ENCODE assay signal across 27 cellular contexts in genomic region chr3:32037932-32038271, GRCh38. TPM values are rescaled to one million over a fixed set of nuclear protein-coding genes. Genes with fewer than 3 reads are reported as not detected.
DNase-seq lines count a peak whose midpoint lies in the region; ATAC-seq, FAIRE-seq and TF ChIP-seq lines count a peak whose summit lies in the region.
"Had no signal": no experiment of that assay in that cellular context is flagged by ENCODE, and none has a peak within 500 bp of the region (broad histone marks: within the 10 kb centered on the region; RNA-seq: fewer than 3 reads in every experiment).

No MANE protein-coding gene starts in this region.

- in situ Hi-C loops in GM23248 (cut with MboI): no loop called here

- H3K9ac ChIP-seq in GM23248 (no peak overlapping the region), adipocyte (ENCODE audit: low read length) (peak overlapping the region; percentile 52)

- no peaks in the 10 kb centered on the region for H4K20me1 ChIP-seq in GM23248 (ENCODE audit: insufficient read depth)

- peaks cover 5 to 7% of the 10 kb centered on the region in 2 donors for H3K9me3 Mint-ChIP-seq in activated T-cell treated with anti-CD3 and anti-CD28 coated beads, Interleukin-2, amount 50 U/mL, for 72 hours

- no peak overlapping the region for H3K4me2 ChIP-seq in GM23248 (ENCODE audit: unreplicated experiment)

- no peak overlapping the region for H3K27ac Mint-ChIP-seq in activated T-cell treated with anti-CD3 and anti-CD28 coated beads, Interleukin-2, amount 50 U/mL, for 72 hours
- H3K27ac Mint-ChIP-seq: activated CD8-positive, alpha-beta T cell treated with anti-CD3 and anti-CD28 coated beads, Interleukin-2, amount 10 ng/mL, durations not matched to agents 7 days and 5 days; activated naive CD4-positive, alpha-beta T cell treated with anti-CD3 and anti-CD28 coated beads, Interleukin-2, amount 50 U/mL, for 72 hours; dendritic cell treated with granulocyte-macrophage colony-stimulating factor and Interleukin-4, amounts not matched to agents 40 ng/mL and 50 ng/mL, for 4 days; endodermal cell had no signal

- H3K79me2 ChIP-seq in GM23248 (ENCODE audit: insufficient read depth): no peaks in the 10 kb centered on the region

- no peak overlapping the region for H3K4me3 Mint-ChIP-seq in activated T-cell treated with anti-CD3 and anti-CD28 coated beads, Interleukin-2, amount 50 U/mL, for 72 hours
- H3K4me3 Mint-ChIP-seq: activated CD8-positive, alpha-beta T cell treated with anti-CD3 and anti-CD28 coated beads, Interleukin-2, amount 10 ng/mL, durations not matched to agents 7 days and 5 days; dendritic cell treated with granulocyte-macrophage colony-stimulating factor and Interleukin-4, amounts not matched to agents 40 ng/mL and 50 ng/mL, for 4 days; endodermal cell had no signal

- intact Hi-C loops in psoas muscle (cut with DNase I): loop anchor here in 1 of 2 donors (5.0 kb wide), 1 partner anchor 79 kb away; no protein-coding TSS in a partner anchor
- intact Hi-C loops in pancreas (cut with DNase I): no loop called here

- FAIRE-seq in pancreas (lab: Jason Lieb, UNC): no peak
- FAIRE-seq: frontal cortex, GM19239 had no signal

- no peak overlapping the region for H3K4me3 ChIP-seq in GM23248
- no peak overlapping the region for H3K4me3 ChIP-seq in adipocyte (ENCODE audit: low read length)
- no peak overlapping the region for H3K4me3 ChIP-seq in mesodermal cell (ENCODE audit: extremely low read depth, insufficient read depth, low read length, poor library complexity, severe bottlenecking)
- H3K4me3 ChIP-seq in psoas muscle: no peak overlapping the region
- H3K4me3 ChIP-seq in pancreas: no peak overlapping the region
- H3K4me3 ChIP-seq: cardiac muscle cell, esophagus muscularis mucosa, tibial artery had no signal

- peaks cover 6 to 9% of the 10 kb centered on the region in 2 donors for H3K36me3 Mint-ChIP-seq in activated T-cell treated with anti-CD3 and anti-CD28 coated beads, Interleukin-2, amount 50 U/mL, for 72 hours (ENCODE audit: insufficient read depth in 2 of 2)

- no peaks in the 10 kb centered on the region for H3K9me2 ChIP-seq in GM23248 (ENCODE audit: insufficient read depth)

- no peak overlapping the region for H3K27ac ChIP-seq in GM23248
- peak overlapping the region; percentile 62 for H3K27ac ChIP-seq in mesodermal cell (ENCODE audit: low read depth, low read length, severe bottlenecking)
- peak overlapping the region; percentile 82 for H3K27ac ChIP-seq in psoas muscle
- no peak overlapping the region for H3K27ac ChIP-seq in pancreas
- H3K27ac ChIP-seq: cardiac muscle cell, esophagus muscularis mucosa, HL-60, tibial artery had no signal

- no peaks in the 10 kb centered on the region for H3K4me1 ChIP-seq in GM23248 (ENCODE audit: insufficient read depth)
- peaks cover 16% of the 10 kb centered on the region for H3K4me1 ChIP-seq in adipocyte (ENCODE audit: control insufficient read depth, insufficient read depth, low read length)
- no peaks in the 10 kb centered on the region for H3K4me1 ChIP-seq in mesodermal cell (ENCODE audit: control insufficient read depth, insufficient read depth, low read length, poor library complexity, severe bottlenecking)
- peaks cover 14% of the 10 kb centered on the region for H3K4me1 ChIP-seq in psoas muscle
- H3K4me1 ChIP-seq in pancreas: no peaks in the 10 kb centered on the region
- H3K4me1 ChIP-seq: esophagus muscularis mucosa had no signal

- no peaks in the 10 kb centered on the region for H3K9me3 ChIP-seq in GM23248 (ENCODE audit: low read depth)
- peaks cover 10% of the 10 kb centered on the region for H3K9me3 ChIP-seq in adipocyte (ENCODE audit: control insufficient read depth, low read length)
- H3K9me3 ChIP-seq in mesodermal cell (ENCODE audit: control insufficient read depth, low read length): peaks cover 11% of the 10 kb centered on the region
- peaks cover 5% of the 10 kb centered on the region for H3K9me3 ChIP-seq in psoas muscle
- no peaks in the 10 kb centered on the region for H3K9me3 ChIP-seq in pancreas
- H3K9me3 ChIP-seq: tibial artery had no signal

- H3K36me3 ChIP-seq in GM23248 (ENCODE audit: low read depth) (no peaks in the 10 kb centered on the region), adipocyte (ENCODE audit: control insufficient read depth, insufficient read depth, low read length, severe bottlenecking) (no peaks in the 10 kb centered on the region), mesodermal cell (ENCODE audit: control insufficient read depth, insufficient read depth, low read length) (no peaks in the 10 kb centered on the region), psoas muscle (ENCODE audit: insufficient read depth in 1 of 2, low read depth in 1 of 2) (no peaks in the 10 kb centered on the region), pancreas (no peaks in the 10 kb centered on the region)
- H3K36me3 ChIP-seq: cardiac muscle cell, esophagus muscularis mucosa, tibial artery had no signal

- TF ChIP-seq CTCF in psoas muscle (IDR thresholded peaks at IDR 0.05) (no peak), pancreas (IDR thresholded peaks at IDR 0.05) (no peak)

- ATAC-seq in psoas muscle (peak in 1 of 4 donors; percentile 26), GM19035 (IDR thresholded peaks at IDR 0.05; ENCODE audit: unreplicated experiment) (no peak), pancreas (no peak)
- no peak for ATAC-seq in activated T-cell treated with anti-CD3 and anti-CD28 coated beads, Interleukin-2, amount 50 U/mL, for 72 hours (replicated peaks in 1 of 2)
- ATAC-seq: activated CD8-positive, alpha-beta T cell treated with anti-CD3 and anti-CD28 coated beads, Interleukin-2, amount 10 ng/mL, durations not matched to agents 7 days and 5 days; activated naive CD4-positive, alpha-beta T cell treated with anti-CD3 and anti-CD28 coated beads, Interleukin-2, amount 50 U/mL, for 72 hours had no signal

- 55 to 57% methylated on average over 3 of the region's 3 CpGs for WGBS in GM23248 (ENCODE audit: low coverage in 1 of 2, low lambda C conversion rate in 2 of 2, missing lambda C conversion rate in 2 of 2), 2 experiments
- WGBS in mesodermal cell (ENCODE audit: insufficient coverage in 2 of 2), 2 experiments: 50 to 100% methylated on average over 1 to 2 of the region's 3 CpGs
- WGBS in psoas muscle, 3 donors: 68 to 72% (median 71%) methylated on average over 3 of the region's 3 CpGs
- WGBS in pancreas, 2 donors: 89 to 92% methylated on average over 3 of the region's 3 CpGs

- H3K4me1 Mint-ChIP-seq in activated T-cell treated with anti-CD3 and anti-CD28 coated beads, Interleukin-2, amount 50 U/mL, for 72 hours (ENCODE audit: low read depth): no peaks in the 10 kb centered on the region

- no peaks in the 10 kb centered on the region for H3F3A ChIP-seq in GM23248 (ENCODE audit: insufficient read depth)

- H3K27me3 Mint-ChIP-seq in activated T-cell treated with anti-CD3 and anti-CD28 coated beads, Interleukin-2, amount 50 U/mL, for 72 hours (ENCODE audit: low read depth): peaks cover 7% of the 10 kb centered on the region
- H3K27me3 Mint-ChIP-seq: dendritic cell treated with granulocyte-macrophage colony-stimulating factor and Interleukin-4, amounts not matched to agents 40 ng/mL and 50 ng/mL, for 4 days had no signal

- no peaks in the 10 kb centered on the region; the same call in 1 of the 2 replicates for H3K27me3 ChIP-seq in GM23248 (replicated peaks; ENCODE audit: insufficient read depth)
- no peaks in the 10 kb centered on the region for H3K27me3 ChIP-seq in adipocyte (replicated peaks; ENCODE audit: control insufficient read depth, insufficient read depth, low read length)
- H3K27me3 ChIP-seq in psoas muscle (ENCODE audit: insufficient read depth in 3 of 3, low read length in 2 of 3): no peaks in the 10 kb centered on the region
- no peaks in the 10 kb centered on the region for H3K27me3 ChIP-seq in pancreas
- H3K27me3 ChIP-seq: cardiac muscle cell, esophagus muscularis mucosa, tibial artery had no signal

- DNase-seq in GM23248: no peak
- DNase-seq in adipocyte (ENCODE audit: low read depth): no peak
- DNase-seq in psoas muscle: no peak
- DNase-seq in T-helper 2 cell: no peak
- no peak for DNase-seq in activated T-cell treated with anti-CD3 and anti-CD28 coated beads, Interleukin-2, amount 50 U/mL, for 72 hours
- no peak for DNase-seq in pancreas
- DNase-seq: activated CD8-positive, alpha-beta T cell treated with anti-CD3 and anti-CD28 coated beads, Interleukin-2, amount 10 ng/mL, durations not matched to agents 7 days and 5 days; anterior cingulate cortex; DMS153; endodermal cell; hypothalamus; Karpas-422; NCI-H1436; NCI-H2107; NCI-H446; NCI-H82; stimulated activated CD4-positive, alpha-beta T cell treated with anti-CD3 and anti-CD28 coated beads, Interleukin-2, amount 100 ng/mL, for 24 hours; tibial artery had no signal

- peak overlapping the region; percentile 54 for H2AFZ ChIP-seq in GM23248

RNA-seq across cellular contexts. Expression of gene ZNF860, which starts 56.4 kb away (rescaled TPM):
- 0.43 TPM in 1 of 2 replicates, not detected in the other for total RNA-seq in GM23248 (2014; rRNA removed; shearing (Covaris generic))
- polyA plus RNA-seq in GM23248 (2016; fragmentation: Nextera tagmentation; extraction: Ambion mirVana): 0.08 TPM in 2 replicates
- 0.33 TPM for polyA plus RNA-seq in mesodermal cell (2013, experiment 1 of 2)
- polyA plus RNA-seq in mesodermal cell (2013, experiment 2 of 2): 0.20 TPM
- not detected for total RNA-seq in psoas muscle
- under 1 TPM; 0.01 to 0.08 (median 0.05) TPM for polyA plus RNA-seq in psoas muscle
- under 1 TPM in 1 of 2 donors, not detected in 1; 0.14 TPM for total RNA-seq in activated T-cell treated with anti-CD3 and anti-CD28 coated beads, Interleukin-2, amount 50 U/mL, for 72 hours
- under 1 TPM in 5 of 6 donors, not detected in 1; 0.24 to 0.76 (median 0.29) TPM for total RNA-seq in pancreas
- under 1 TPM; 0.08 to 0.49 TPM for polyA plus RNA-seq in pancreas
- total RNA-seq: activated CD8-positive, alpha-beta T cell treated with anti-CD3 and anti-CD28 coated beads, Interleukin-2, amount 10 ng/mL, durations not matched to agents 7 days and 5 days; cardiac muscle cell had no signal
- polyA plus RNA-seq: cardiac muscle cell had no signal

RNA-seq across cellular contexts. Expression of gene OSBPL10, which starts 56.8 kb away (rescaled TPM):
- 3.5 and 8.1 TPM in 2 replicates for total RNA-seq in GM23248 (2014; rRNA removed; shearing (Covaris generic))
- polyA plus RNA-seq in GM23248 (2016; fragmentation: Nextera tagmentation; extraction: Ambion mirVana) (0.95 and 2.4 TPM in 2 replicates), psoas muscle (1 to 10 TPM in 2 of 3 donors, under 1 TPM in 1; 0.75 to 1.2 (median 1.1) TPM), pancreas (1 to 10 TPM in 1 of 2 donors, under 1 TPM in 1; 0.57 to 2.0 TPM)
- polyA plus RNA-seq in mesodermal cell (2013, experiment 1 of 2): 21.0 TPM
- polyA plus RNA-seq in mesodermal cell (2013, experiment 2 of 2): 17.5 TPM
- total RNA-seq in psoas muscle (1 to 10 TPM; 2.3 to 4.6 (median 3.2) TPM), pancreas (1 to 10 TPM; 1.8 to 4.0 (median 2.6) TPM)
- total RNA-seq in activated T-cell treated with anti-CD3 and anti-CD28 coated beads, Interleukin-2, amount 50 U/mL, for 72 hours: 1 to 10 TPM; 2.2 to 5.1 TPM

Comparison
In these comparisons a context has a peak if more than half of its experiments do, and no peak if none do; other contexts are left out.
1. H3K27ac ChIP-seq: peak in mesodermal cell (single experiment) and psoas muscle (single experiment); none in GM23248 (single experiment) and pancreas (0 of 4).